ENCODE assay signal across 15 cellular contexts in the genomic region with DNA sequence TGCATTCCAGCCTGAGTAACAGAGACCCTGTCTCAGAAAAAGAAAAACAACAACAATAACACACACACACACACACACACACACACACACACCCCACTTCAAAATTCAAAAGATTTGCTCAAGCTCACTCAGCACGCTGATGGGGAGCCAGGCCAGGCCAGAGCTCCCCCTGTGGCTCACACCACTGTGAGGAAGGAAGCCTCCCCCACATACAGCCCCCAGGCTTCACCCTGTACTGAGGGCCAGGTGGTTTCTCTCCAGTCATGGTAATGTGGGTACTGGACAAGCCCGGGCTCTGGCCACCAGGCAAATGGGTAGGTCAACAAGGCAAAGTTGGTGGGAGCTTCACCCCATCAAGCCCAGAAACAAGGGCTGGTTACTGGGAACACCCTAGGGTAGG. TPM values are rescaled to one million over a fixed set of nuclear protein-coding genes. Genes with fewer than 3 reads are reported as not detected.
A peak's percentile ranks its signal among the peaks of the same experiment; 100 is the strongest.
DNase-seq lines count a peak whose midpoint lies in the region; ATAC-seq and TF ChIP-seq lines count a peak whose summit lies in the region.
"Had no signal": no experiment of that assay in that cellular context is flagged by ENCODE, and none has a peak within 500 bp of the region (broad histone marks: within the 10 kb centered on the region; RNA-seq: fewer than 3 reads in every experiment).

No MANE protein-coding gene starts in this region.

- H2AFZ ChIP-seq in Karpas-422 (ENCODE audit: low read length), result no peak overlapping the region

- H4K20me1 ChIP-seq in Karpas-422 (ENCODE audit: insufficient read depth, low read depth, low read length), result no peaks in the 10 kb centered on the region

- H3K27me3 ChIP-seq in HUES48 (ENCODE audit: control insufficient read depth, insufficient read depth, low read length) (no peaks in the 10 kb centered on the region), ascending aorta (no peaks in the 10 kb centered on the region), Karpas-422 (ENCODE audit: low read length) (no peaks in the 10 kb centered on the region)

- H3K4me3 ChIP-seq in HUES48 (ENCODE audit: low read depth, low read length) (no peak overlapping the region), ascending aorta (no peak overlapping the region), skin epidermis (no peak overlapping the region), Karpas-422 (ENCODE audit: low read length) (no peak overlapping the region)

- intact Hi-C loops in ascending aorta (cut with DNase I), result no loop called here

- H3K9me3 ChIP-seq in HUES48 (ENCODE audit: control insufficient read depth, insufficient read depth, low read length) (no peaks in the 10 kb centered on the region), ascending aorta (no peaks in the 10 kb centered on the region), Karpas-422 (ENCODE audit: low read length) (no peaks in the 10 kb centered on the region)

- peaks cover 18% of the 10 kb centered on the region for H3K4me1 ChIP-seq in HUES48 (ENCODE audit: control insufficient read depth, insufficient read depth, low read length)
- H3K4me1 ChIP-seq in ascending aorta, result peaks cover 4 to 27% of the 10 kb centered on the region in 2 donors
- H3K4me1 ChIP-seq in Karpas-422 (ENCODE audit: low read length), result peaks cover 11% of the 10 kb centered on the region

- H3K4me2 ChIP-seq in Karpas-422 (ENCODE audit: low read depth, low read length, poor library complexity, severe bottlenecking), result no peak overlapping the region

- H3K36me3 ChIP-seq in HUES48 (ENCODE audit: control insufficient read depth, insufficient read depth, low read length), result no peaks in the 10 kb centered on the region
- H3K36me3 ChIP-seq in ascending aorta, result peaks cover 5 to 8% of the 10 kb centered on the region in 2 donors
- H3K36me3 ChIP-seq in Karpas-422 (ENCODE audit: insufficient read depth, low read length), result peaks cover 6% of the 10 kb centered on the region; the same call in 1 of the 2 replicates

- H3K79me2 ChIP-seq in Karpas-422 (ENCODE audit: low read length), result no peaks in the 10 kb centered on the region; the same call in 1 of the 2 replicates

- H3K27ac ChIP-seq in HUES48 (ENCODE audit: low read depth, low read length), result peak overlapping the region; percentile 92
- H3K27ac ChIP-seq in ascending aorta, result peak overlapping the region; percentile 86 to 89
- H3K27ac ChIP-seq in skin epidermis, result peak overlapping the region in 18 of 21 experiments; percentile 12 to 93 (median 70)
- H3K27ac ChIP-seq in Karpas-422 (ENCODE audit: low read length), result no peak overlapping the region

- no peak for TF ChIP-seq CTCF in ascending aorta (IDR thresholded peaks at IDR 0.05)

- H3K9me2 ChIP-seq in Karpas-422 (replicated peaks; ENCODE audit: insufficient read depth, low read length), result no peaks in the 10 kb centered on the region

- DNase-seq in ascending aorta (ENCODE audit: low spot score in 2 of 2), result no peak
- peak; percentile 41 for DNase-seq in iris pigment epithelial cell (ENCODE audit: low read depth)
- DNase-seq in Karpas-422, result no peak
- DNase-seq: CD4-positive, alpha-beta T cell; effector CD4-positive, alpha-beta T cell; midbrain; NCI-H2081 treated with DMSO at 0.1 percent for 48 hours; small intestine had no signal

- no peak overlapping the region for H3K9ac ChIP-seq in HUES48 (ENCODE audit: low read depth, low read length)
- H3K9ac ChIP-seq in Karpas-422 (ENCODE audit: low read length), result no peak overlapping the region

- no peak for ATAC-seq in GM21737 (IDR thresholded peaks at IDR 0.05; ENCODE audit: unreplicated experiment)
- ATAC-seq in HG03095 (IDR thresholded peaks at IDR 0.05; ENCODE audit: unreplicated experiment), result no peak
- no peak for ATAC-seq in HG02759 (IDR thresholded peaks at IDR 0.05; ENCODE audit: unreplicated experiment)
- ATAC-seq: activated naive CD4-positive, alpha-beta T cell treated with anti-CD3 and anti-CD28 coated beads, Interleukin-2, amount 50 U/mL, for 72 hours had no signal

RNA-seq across cellular contexts. Expression of a gene that starts 19.0 kb away (rescaled TPM):
- total RNA-seq in ascending aorta, result 179 TPM
- 104 and 114 TPM in 2 replicates for total RNA-seq in Karpas-422 (2014; rRNA removed; shearing (Covaris generic); ENCODE audit: low replicate concordance)

RNA-seq across cellular contexts. Expression of a gene that starts 32.4 kb away (rescaled TPM):
- total RNA-seq in ascending aorta, result 138 TPM
- 130 and 186 TPM in 2 replicates for total RNA-seq in Karpas-422 (2014; rRNA removed; shearing (Covaris generic); ENCODE audit: low replicate concordance)

RNA-seq across cellular contexts. Expression of a gene that starts 52.7 kb away (rescaled TPM):
- total RNA-seq in ascending aorta, result 935 TPM
- total RNA-seq in Karpas-422 (2014; rRNA removed; shearing (Covaris generic); ENCODE audit: low replicate concordance), result 0.54 TPM in 1 of 2 replicates, not detected in the other
- total RNA-seq: T-helper 2 cell treated with Interferon-gamma antibody and Interleukin-4, amounts not matched to agents 100 ng/mL and 5 ng/mL, for 36 hours had no signal

Comparison
In these comparisons a context has a peak if more than half of its experiments do, and no peak if none do; other contexts are left out.
1. RNA of a gene that starts 52.7 kb away (total RNA-seq): 935 TPM in ascending aorta (single experiment); 0.54 TPM in Karpas-422; every median in the first group is over 100 times any median in the second.